In genomic region chr17:27348196-27348595, GRCh38 we compare ENCODE assay signal across 13 cellular contexts. TPM values are rescaled to one million over a fixed set of nuclear protein-coding genes. Genes with fewer than 3 reads are reported as not detected.
DNase-seq lines count a peak whose midpoint lies in the region; ATAC-seq, FAIRE-seq and TF ChIP-seq lines count a peak whose summit lies in the region.
"Had no signal": no experiment of that assay in that cellular context is flagged by ENCODE, and none has a peak within 500 bp of the region (broad histone marks: within the 10 kb centered on the region; RNA-seq: fewer than 3 reads in every experiment).

No MANE protein-coding gene starts in this region.

- H3K36me3 Mint-ChIP-seq in T-helper 2 cell treated with Interferon-gamma antibody and Interleukin-4, amounts not matched to agents 5 μg/mL and 100 μg/mL, for 36 hours (ENCODE audit: low read depth), result peaks cover 1% of the 10 kb centered on the region
- H3K36me3 Mint-ChIP-seq: activated naive CD8-positive, alpha-beta T cell had no signal

- no peak overlapping the region for H3K27ac Mint-ChIP-seq in T-helper 2 cell treated with Interferon-gamma antibody and Interleukin-4, amounts not matched to agents 5 μg/mL and 100 μg/mL, for 36 hours
- H3K27ac Mint-ChIP-seq: activated naive CD8-positive, alpha-beta T cell had no signal

- H3K9me3 Mint-ChIP-seq in T-helper 2 cell treated with Interferon-gamma antibody and Interleukin-4, amounts not matched to agents 5 μg/mL and 100 μg/mL, for 36 hours, result no peaks in the 10 kb centered on the region

- no peak for DNase-seq in T-helper 2 cell treated with Interferon-gamma antibody and Interleukin-4, amounts not matched to agents 5 μg/mL and 100 μg/mL, for 36 hours (ENCODE audit: low spot score)
- no peak for DNase-seq in T-helper 2 cell
- no peak for DNase-seq in PC-3
- peak; percentile 61 for DNase-seq in endothelial cell of umbilical vein (ENCODE audit: low read depth, low spot score)
- no peak for DNase-seq in sigmoid colon
- no peak for DNase-seq in GM13976 (ENCODE audit: low spot score)
- no peak for DNase-seq in stimulated activated CD4-positive, alpha-beta T cell treated with anti-CD3 and anti-CD28 coated beads, Interleukin-4, amount 100 ng/mL, for 1 hour
- DNase-seq: dermis blood vessel endothelial cell, EL, mesendoderm, NCI-H1930 had no signal

- no peaks in the 10 kb centered on the region for H3F3A ChIP-seq in PC-3 (ENCODE audit: low read length, unreplicated experiment)

- H3K9ac ChIP-seq in PC-3 (ENCODE audit: low read length) (no peak overlapping the region), endothelial cell of umbilical vein (replicated peaks; ENCODE audit: extremely low read depth, insufficient read depth, low read length) (no peak overlapping the region)

- intact Hi-C loops in PC-3 (cut with micrococcal nuclease) (no loop called here), endothelial cell of umbilical vein (cut with micrococcal nuclease) (no loop called here), sigmoid colon (cut with DNase I) (no loop called here)

- peaks cover 17% of the 10 kb centered on the region for H3K4me1 Mint-ChIP-seq in T-helper 2 cell treated with Interferon-gamma antibody and Interleukin-4, amounts not matched to agents 5 μg/mL and 100 μg/mL, for 36 hours (ENCODE audit: low read depth)

- no peaks in the 10 kb centered on the region for H3K9me1 ChIP-seq in endothelial cell of umbilical vein (replicated peaks; ENCODE audit: control insufficient read depth, extremely low read depth, insufficient read depth, low read length)

- peak; percentile 76 for FAIRE-seq in endothelial cell of umbilical vein (lab: Jason Lieb, UNC)

- 52 to 61% methylated on average over 2 of the region's 2 CpGs for WGBS in sigmoid colon, 2 donors

- no peak for TF ChIP-seq CTCF in PC-3 (conservative IDR thresholded peaks at IDR 0.05; ENCODE audit: low read depth, low read length)
- TF ChIP-seq CTCF in endothelial cell of umbilical vein (IDR thresholded peaks at IDR 0.05; ENCODE audit: extremely low read depth in 1 of 2, insufficient read depth in 1 of 2, low read depth in 1 of 2, low read length in 2 of 2), result no peak
- no peak for TF ChIP-seq CTCF in sigmoid colon (IDR thresholded peaks at IDR 0.05)
- TF ChIP-seq CTCF in GM13976 (IDR thresholded peaks at IDR 0.05; ENCODE audit: borderline replicate concordance, control extremely low read depth, extremely low read depth, insufficient read depth, missing control alignments), result no peak

- TF ChIP-seq POLR2A in endothelial cell of umbilical vein (IDR thresholded peaks at IDR 0.05; ENCODE audit: low read depth, low read length), result no peak
- TF ChIP-seq POLR2A in sigmoid colon (IDR thresholded peaks at IDR 0.05), result no peak

- H3K4me1 ChIP-seq in PC-3 (ENCODE audit: insufficient read depth, low read length) (peaks cover 7% of the 10 kb centered on the region), endothelial cell of umbilical vein (ENCODE audit: control insufficient read depth, extremely low read depth, insufficient read depth, low read length) (peaks cover 61% of the 10 kb centered on the region), sigmoid colon (peaks cover 0 to 27% (median 14%) of the 10 kb centered on the region in 4 donors)

- TF ChIP-seq EP300 in sigmoid colon (IDR thresholded peaks at IDR 0.05), result no peak

- no peak for ATAC-seq in PC-3
- no peak for ATAC-seq in HG03521 (IDR thresholded peaks at IDR 0.05; ENCODE audit: unreplicated experiment)

- BruUV-seq in PC-3 (replicated peaks; lab: Mats Ljungman, UMichigan) (no TSS peak), endothelial cell of umbilical vein (replicated peaks; lab: Mats Ljungman, UMichigan) (no TSS peak)

- H3K4me3 Mint-ChIP-seq in T-helper 2 cell treated with Interferon-gamma antibody and Interleukin-4, amounts not matched to agents 5 μg/mL and 100 μg/mL, for 36 hours, result peak overlapping the region; percentile 72

- CTCF ChIA-PET in PC-3 (lab: Charles Lee) (interaction anchor here (0.6 kb wide), 2 partner anchors 115 to 153 kb away, joined by 3 read pairs; no protein-coding TSS in a partner anchor), endothelial cell of umbilical vein (lab: Charles Lee) (interaction anchor here (0.6 to 1.7 kb wide), 3 partner anchors 12 to 252 kb away, joined by 5 to 9 read pairs (median 8); no protein-coding TSS in a partner anchor)

- H2AFZ ChIP-seq in PC-3 (ENCODE audit: low read length) (no peak overlapping the region), endothelial cell of umbilical vein (ENCODE audit: low read depth, low read length) (no peak overlapping the region)

- H3K9me2 ChIP-seq in PC-3 (replicated peaks; ENCODE audit: low read length), result no peaks in the 10 kb centered on the region

- H3K27me3 ChIP-seq in PC-3 (ENCODE audit: low read length) (no peaks in the 10 kb centered on the region), endothelial cell of umbilical vein (ENCODE audit: control insufficient read depth in 2 of 2, insufficient read depth in 2 of 2, low read length in 2 of 2) (no peaks in the 10 kb centered on the region), sigmoid colon (no peaks in the 10 kb centered on the region)

- in situ Hi-C loops in GM13976 (cut with MboI; ENCODE audit: low sequenced_read_pairs, unreplicated experiment), result loop anchor here (25.0 kb wide), 1 partner anchor 286 kb away; no protein-coding TSS in a partner anchor

- peaks cover 6% of the 10 kb centered on the region for H3K79me2 ChIP-seq in PC-3 (ENCODE audit: low read length)
- no peaks in the 10 kb centered on the region for H3K79me2 ChIP-seq in endothelial cell of umbilical vein (ENCODE audit: control insufficient read depth, insufficient read depth, low read length)

- H3K4me2 ChIP-seq in PC-3 (ENCODE audit: low read length) (0 out of 2 replicates have a peak overlapping the region, but pooled peaks have one; percentile 53), endothelial cell of umbilical vein (ENCODE audit: insufficient read depth, low read length) (peak overlapping the region; percentile 86)

- no peaks in the 10 kb centered on the region for H3K9me3 ChIP-seq in PC-3 (ENCODE audit: low read length)
- H3K9me3 ChIP-seq in endothelial cell of umbilical vein (replicated peaks; ENCODE audit: control insufficient read depth, insufficient read depth, low read length), result no peaks in the 10 kb centered on the region
- no peaks in the 10 kb centered on the region for H3K9me3 ChIP-seq in sigmoid colon

- POLR2A ChIA-PET in PC-3 (lab: Charles Lee; ENCODE audit: unreplicated experiment), result no interaction called here
- POLR2A ChIA-PET in endothelial cell of umbilical vein (lab: Charles Lee), result no interaction called here

- H3K36me3 ChIP-seq in PC-3 (ENCODE audit: low read depth, low read length), result no peaks in the 10 kb centered on the region
- H3K36me3 ChIP-seq in endothelial cell of umbilical vein (ENCODE audit: control insufficient read depth in 2 of 2, extremely low read depth in 1 of 2, insufficient read depth in 2 of 2, low read length in 2 of 2), result no peaks in the 10 kb centered on the region
- H3K36me3 ChIP-seq in sigmoid colon, result no peaks in the 10 kb centered on the region

- H3K27ac ChIP-seq in PC-3 (ENCODE audit: low read length) (no peak overlapping the region), endothelial cell of umbilical vein (ENCODE audit: insufficient read depth, low read depth, low read length) (peak overlapping the region; percentile 73), sigmoid colon (peak overlapping the region; percentile 82 to 96 (median 84))

- H3K4me3 ChIP-seq in PC-3 (ENCODE audit: low read length) (0 out of 2 replicates have a peak overlapping the region, but pooled peaks have one; percentile 42), endothelial cell of umbilical vein (replicated peaks in 1 of 3; ENCODE audit: insufficient read depth in 1 of 3, low read depth in 1 of 3, low read length in 3 of 3) (no peak overlapping the region), sigmoid colon (peak overlapping the region in 1 of 4 donors; percentile 57)

- dilution Hi-C loops in endothelial cell of umbilical vein (cut with MboI; ENCODE audit: extremely low pct_ligation_motif_present, low sequenced_read_pairs), result no loop called here

- H4K20me1 ChIP-seq in PC-3 (ENCODE audit: low read length), result no peaks in the 10 kb centered on the region
- no peaks in the 10 kb centered on the region for H4K20me1 ChIP-seq in endothelial cell of umbilical vein (replicated peaks; ENCODE audit: control insufficient read depth, extremely low read depth, insufficient read depth, low read length)

- peaks cover 2% of the 10 kb centered on the region for H3K27me3 Mint-ChIP-seq in T-helper 2 cell treated with Interferon-gamma antibody and Interleukin-4, amounts not matched to agents 5 μg/mL and 100 μg/mL, for 36 hours (ENCODE audit: low read depth)

TF ChIP-seq in endothelial cell of umbilical vein, 7 proteins besides CTCF, POLR2A, EP300 and RAD21:
- TF ChIP-seq POLR2AphosphoS5 (IDR thresholded peaks at IDR 0.05; ENCODE audit: insufficient read depth, low read depth, low read length) (no peak), MAX (IDR thresholded peaks at IDR 0.05; ENCODE audit: insufficient read depth, insufficient read length) (no peak), EZH2 (IDR thresholded peaks at IDR 0.05; ENCODE audit: borderline replicate concordance, low read depth, low read length, severe bottlenecking) (no peak), FOS (IDR thresholded peaks at IDR 0.05; ENCODE audit: borderline replicate concordance, insufficient read depth, low read length) (no peak), GATA2 (IDR thresholded peaks at IDR 0.05; ENCODE audit: insufficient read depth, insufficient read length, low read depth, low read length) (no peak)

RNA-seq across cellular contexts. Expression of gene WSB1, which starts 54.3 kb away (rescaled TPM):
- total RNA-seq in PC-3 (2014; rRNA removed) (32.0 and 35.1 TPM in 2 replicates), endothelial cell of umbilical vein (334 and 471 TPM in 2 replicates), sigmoid colon (100 to 1,000 TPM; 111 to 240 (median 188) TPM)
- polyA plus RNA-seq in endothelial cell of umbilical vein (736 and 750 TPM in 2 replicates), sigmoid colon (10 to 100 TPM; 23.4 to 65.2 (median 26.4) TPM)
- polyA plus RNA-seq in endothelial cell of umbilical vein (2011; cell fraction: cytosol; rRNA removed), result 205 and 437 TPM in 2 replicates
- polyA plus RNA-seq in endothelial cell of umbilical vein (2011; cell fraction: nucleus; rRNA removed), result 2,468 and 4,773 TPM in 2 replicates
- polyA plus RNA-seq in endothelial cell of umbilical vein (2012), result 242 and 354 TPM in 2 replicates
- 520 and 546 TPM in 2 replicates for polyA minus RNA-seq in endothelial cell of umbilical vein
- 12.8 TPM for polyA minus RNA-seq in endothelial cell of umbilical vein (2011; cell fraction: cytosol; rRNA and poly(A)+ RNA removed)
- 507 and 650 TPM in 2 replicates for polyA minus RNA-seq in endothelial cell of umbilical vein (2011; cell fraction: nucleus; rRNA and poly(A)+ RNA removed)
